ENCODE assay signal across 21 cellular contexts in genomic region chr11:75784506-75784905, GRCh38. TPM values are rescaled to one million over a fixed set of nuclear protein-coding genes. Genes with fewer than 3 reads are reported as not detected.
DNase-seq lines count a peak whose midpoint lies in the region; ATAC-seq, FAIRE-seq and TF ChIP-seq lines count a peak whose summit lies in the region.
"Had no signal": no experiment of that assay in that cellular context is flagged by ENCODE, and none has a peak within 500 bp of the region (broad histone marks: within the 10 kb centered on the region; RNA-seq: fewer than 3 reads in every experiment).

No MANE protein-coding gene starts in this region.

- H3K4me3 Mint-ChIP-seq in Caco-2 (ENCODE audit: unreplicated experiment) = peak overlapping the region; percentile 26
- H3K4me3 Mint-ChIP-seq: CD4-positive, CD25-positive, alpha-beta regulatory T cell; CD8-positive, alpha-beta T cell had no signal

- peaks cover 57% of the 10 kb centered on the region for H3K4me1 Mint-ChIP-seq in Caco-2 (ENCODE audit: low read depth, unreplicated experiment)
- H3K4me1 Mint-ChIP-seq: CD4-positive, CD25-positive, alpha-beta regulatory T cell had no signal

- no peak for DNase-seq in Caco-2
- DNase-seq in kidney = peak; percentile 35
- DNase-seq in neuronal stem cell (ENCODE audit: low spot score) = no peak
- no peak for DNase-seq in caudate nucleus (lab: John Stamatoyannopoulos, UW)
- no peak for DNase-seq in sigmoid colon
- DNase-seq: C1 segment of cervical spinal cord; CD4-positive, CD25-positive, alpha-beta regulatory T cell; CD8-positive, alpha-beta T cell; DMS 273 treated with DMSO at 0.1 percent for 48 hours; DMS79; EL; GDM1; GM23248; H7; HCEC 1CT had no signal

- no peak overlapping the region for H4K8ac ChIP-seq in neuronal stem cell (ENCODE audit: low read depth, low read length)

- H2AFZ ChIP-seq in neuronal stem cell (ENCODE audit: low read length) = no peak overlapping the region
- H2AFZ ChIP-seq: GM23248 had no signal

- H3K4me1 ChIP-seq in Caco-2 (peaks cover 68% of the 10 kb centered on the region), kidney (ENCODE audit: control insufficient read depth in 1 of 2, insufficient read depth in 1 of 2, low read depth in 1 of 2, low read length in 2 of 2) (peaks cover 2 to 5% of the 10 kb centered on the region in 2 donors), neuronal stem cell (ENCODE audit: control insufficient read depth in 2 of 2, insufficient read depth in 1 of 2, low read depth in 1 of 2, low read length in 2 of 2) (no peaks in the 10 kb centered on the region), subcutaneous abdominal adipose tissue (ENCODE audit: control insufficient read depth in 5 of 5, insufficient read depth in 5 of 5, low read length in 5 of 5) (peaks cover 0 to 66% (median 13%) of the 10 kb centered on the region in 5 donors), sigmoid colon (no peaks in the 10 kb centered on the region)

- no peak for FAIRE-seq in kidney (lab: Jason Lieb, UNC)
- FAIRE-seq: D721Med, GM12878, GM19239, H1 had no signal

- CTCF ChIA-PET in Caco-2 (lab: Charles Lee) = interaction anchor here (0.8 to 2.3 kb wide), 2 partner anchors 21 to 61 kb away, joined by 3 to 10 read pairs; no protein-coding TSS in a partner anchor

- TF ChIP-seq POLR2A in sigmoid colon (IDR thresholded peaks at IDR 0.05) = no peak

- no peak overlapping the region for H2BK15ac ChIP-seq in neuronal stem cell (ENCODE audit: low read length)

- H3K36me3 Mint-ChIP-seq in Caco-2 (ENCODE audit: insufficient read depth, unreplicated experiment) = peaks cover 10% of the 10 kb centered on the region
- H3K36me3 Mint-ChIP-seq: CD4-positive, CD25-positive, alpha-beta regulatory T cell; CD8-positive, alpha-beta T cell had no signal

- WGBS in neuronal stem cell (ENCODE audit: extremely low coverage in 2 of 2, insufficient read length in 2 of 2, insufficient replicate concordance in 1 of 2), 2 donors = no CpG with 5 or more reads among the region's 1 CpG
- 91 to 95% methylated on average over 1 of the region's 1 CpG for WGBS in sigmoid colon, 2 donors

- H3K9me3 Mint-ChIP-seq in Caco-2 (ENCODE audit: unreplicated experiment) = no peaks in the 10 kb centered on the region
- H3K9me3 Mint-ChIP-seq: CD4-positive, CD25-positive, alpha-beta regulatory T cell; CD8-positive, alpha-beta T cell had no signal

- POLR2A ChIA-PET in Caco-2 (lab: Charles Lee) = interaction anchor here (0.5 to 2.5 kb wide), 2 partner anchors 30 to 94 kb away, joined by 5 to 13 read pairs; partner anchors contain the start of gene UVRAG

- no peak overlapping the region for H2BK5ac ChIP-seq in neuronal stem cell (ENCODE audit: low read length)

- peak overlapping the region; percentile 14 for H2BK12ac ChIP-seq in neuronal stem cell (ENCODE audit: low read length)

- H2BK120ac ChIP-seq in neuronal stem cell (ENCODE audit: low read depth, low read length) = no peak overlapping the region

- no TSS peak for BruUV-seq in Caco-2 (replicated peaks; lab: Mats Ljungman, UMichigan)

- H3K4ac ChIP-seq in neuronal stem cell (ENCODE audit: low read length) = no peak overlapping the region

- TF ChIP-seq CTCF in Caco-2 (IDR thresholded peaks at IDR 0.05; ENCODE audit: insufficient read depth in 1 of 2, low read depth in 1 of 2, low read length in 1 of 2, severe bottlenecking in 1 of 2, unreplicated experiment in 1 of 2) (no peak), kidney (IDR thresholded peaks at IDR 0.05; ENCODE audit: borderline replicate concordance, extremely low read depth, insufficient read depth) (no peak), sigmoid colon (IDR thresholded peaks at IDR 0.05) (no peak)

- H3K18ac ChIP-seq in neuronal stem cell (ENCODE audit: low read length) = no peak overlapping the region

- H4K91ac ChIP-seq in neuronal stem cell (ENCODE audit: low read depth, low read length, poor library complexity) = no peak overlapping the region

- H3K4me2 ChIP-seq in neuronal stem cell (ENCODE audit: insufficient read depth, low read length, poor library complexity, severe bottlenecking) = no peak overlapping the region

- intact Hi-C loops in Caco-2 (cut with micrococcal nuclease; ENCODE audit: unreplicated experiment) (no loop called here), kidney (cut with DNase I) (no loop called here), sigmoid colon (cut with DNase I) (no loop called here)

- H3K36me3 ChIP-seq in Caco-2 (ENCODE audit: control insufficient read depth, insufficient read depth, low read length) = peaks cover 9% of the 10 kb centered on the region; the same call in 1 of the 2 replicates
- no peaks in the 10 kb centered on the region for H3K36me3 ChIP-seq in kidney (ENCODE audit: control insufficient read depth in 1 of 2, insufficient read depth in 2 of 2, low read length in 2 of 2)
- no peaks in the 10 kb centered on the region for H3K36me3 ChIP-seq in neuronal stem cell (replicated peaks in 1 of 2; ENCODE audit: control insufficient read depth in 2 of 2, insufficient read depth in 2 of 2, low read length in 2 of 2)
- H3K36me3 ChIP-seq in subcutaneous abdominal adipose tissue (ENCODE audit: control insufficient read depth in 5 of 5, insufficient read depth in 5 of 5, low read length in 5 of 5) = peaks cover 3 to 98% (median 73%) of the 10 kb centered on the region in 5 donors
- H3K36me3 ChIP-seq in sigmoid colon = no peaks in the 10 kb centered on the region

- no peak overlapping the region for H3K23ac ChIP-seq in neuronal stem cell (ENCODE audit: low read depth, low read length, poor library complexity)

- peak overlapping the region; percentile 77 for H3K27ac Mint-ChIP-seq in Caco-2 (ENCODE audit: unreplicated experiment)
- H3K27ac Mint-ChIP-seq: CD4-positive, CD25-positive, alpha-beta regulatory T cell; CD8-positive, alpha-beta T cell had no signal

- H3K14ac ChIP-seq in neuronal stem cell (ENCODE audit: low read length) = no peak overlapping the region

- no peak overlapping the region for H2AK5ac ChIP-seq in neuronal stem cell (ENCODE audit: low read depth, low read length)

- H3K9ac ChIP-seq in kidney (ENCODE audit: low read length in 2 of 2) = no peak overlapping the region
- no peak overlapping the region for H3K9ac ChIP-seq in neuronal stem cell (ENCODE audit: low read depth, low read length, poor library complexity)
- H3K9ac ChIP-seq in subcutaneous abdominal adipose tissue (ENCODE audit: low read length in 5 of 5) = peak overlapping the region in 1 of 5 donors; percentile 45
- H3K9ac ChIP-seq: GM23248 had no signal

- no peaks in the 10 kb centered on the region for H3K27me3 ChIP-seq in Caco-2 (replicated peaks; ENCODE audit: control insufficient read depth, insufficient read depth, low read length)
- H3K27me3 ChIP-seq in neuronal stem cell (ENCODE audit: control insufficient read depth in 3 of 3, insufficient read depth in 3 of 3, low read depth in 1 of 3, low read length in 3 of 3) = peaks cover 0 to 46% (median 0%) of the 10 kb centered on the region in 3 experiments
- no peaks in the 10 kb centered on the region for H3K27me3 ChIP-seq in subcutaneous abdominal adipose tissue (ENCODE audit: control insufficient read depth in 5 of 5, insufficient read depth in 4 of 5, low read length in 5 of 5)
- no peaks in the 10 kb centered on the region for H3K27me3 ChIP-seq in sigmoid colon

- H3K9me3 ChIP-seq in Caco-2 = no peaks in the 10 kb centered on the region
- H3K9me3 ChIP-seq in kidney (ENCODE audit: control insufficient read depth in 1 of 2, low read length in 2 of 2) = no peaks in the 10 kb centered on the region
- no peaks in the 10 kb centered on the region for H3K9me3 ChIP-seq in neuronal stem cell (replicated peaks in 1 of 2; ENCODE audit: control insufficient read depth in 2 of 2, insufficient read depth in 1 of 2, low read depth in 1 of 2, low read length in 2 of 2)
- no peaks in the 10 kb centered on the region for H3K9me3 ChIP-seq in subcutaneous abdominal adipose tissue (ENCODE audit: control insufficient read depth in 5 of 5, low read length in 5 of 5)
- no peaks in the 10 kb centered on the region for H3K9me3 ChIP-seq in sigmoid colon

- H3K79me1 ChIP-seq in neuronal stem cell (ENCODE audit: low read depth, low read length) = no peaks in the 10 kb centered on the region

- no peak overlapping the region for H3K27ac ChIP-seq in kidney (ENCODE audit: low read depth in 2 of 2, low read length in 2 of 2)
- H3K27ac ChIP-seq in neuronal stem cell (replicated peaks; ENCODE audit: low read length) = no peak overlapping the region
- H3K27ac ChIP-seq in subcutaneous abdominal adipose tissue (ENCODE audit: low read depth, low read length) = peak overlapping the region; percentile 37
- H3K27ac ChIP-seq in caudate nucleus (ENCODE audit: low read depth, low read length) = no peak overlapping the region
- H3K27ac ChIP-seq in sigmoid colon = no peak overlapping the region
- H3K27ac ChIP-seq: GM23248 had no signal

- H3K27me3 Mint-ChIP-seq in Caco-2 (ENCODE audit: insufficient read depth, unreplicated experiment) = no peaks in the 10 kb centered on the region
- H3K27me3 Mint-ChIP-seq: CD4-positive, CD25-positive, alpha-beta regulatory T cell had no signal

- no peak for ATAC-seq in HG02870 (IDR thresholded peaks at IDR 0.05; ENCODE audit: unreplicated experiment)
- ATAC-seq: CD8-positive, alpha-beta T cell; GM12878 had no signal

- H3K4me3 ChIP-seq in Caco-2 (ENCODE audit: low read depth, low read length) (no peak overlapping the region), kidney (ENCODE audit: low read length in 2 of 2) (no peak overlapping the region), neuronal stem cell (ENCODE audit: low read length in 2 of 2) (no peak overlapping the region), subcutaneous abdominal adipose tissue (ENCODE audit: low read depth in 1 of 5, low read length in 5 of 5) (no peak overlapping the region), sigmoid colon (no peak overlapping the region)
- H3K4me3 ChIP-seq: GM12878, GM23248 had no signal

- TF ChIP-seq EP300 in sigmoid colon (IDR thresholded peaks at IDR 0.05) = no peak

RNA-seq across cellular contexts. Expression of gene DGAT2, which starts 15.9 kb away (rescaled TPM):
- 73.6 and 75.8 TPM in 2 replicates for total RNA-seq in Caco-2 (2022)
- total RNA-seq in kidney = 1.4 TPM
- 7.0 TPM for polyA plus RNA-seq in kidney (ENCODE audit: insufficient read depth, low read depth, low replicate concordance)
- polyA plus RNA-seq in neuronal stem cell (2013, experiment 1 of 2) = 1.9 TPM
- polyA plus RNA-seq in neuronal stem cell (2013, experiment 2 of 2) = 2.0 TPM
- total RNA-seq in sigmoid colon = 10 to 100 TPM in 1 of 4 donors, 1 to 10 TPM in 1, under 1 TPM in 2; 0.55 to 20.3 (median 0.92) TPM
- 10 to 100 TPM in 1 of 3 donors, 1 to 10 TPM in 2; 1.2 to 16.5 (median 3.6) TPM for polyA plus RNA-seq in sigmoid colon
- total RNA-seq: CD8-positive, alpha-beta T cell had no signal

RNA-seq across cellular contexts. Expression of gene UVRAG, which starts 30.5 kb away (rescaled TPM):
- 30.4 and 31.3 TPM in 2 replicates for total RNA-seq in Caco-2 (2022)
- 27.9 TPM for total RNA-seq in kidney
- polyA plus RNA-seq in kidney (ENCODE audit: insufficient read depth, low read depth, low replicate concordance) = 7.2 TPM
- 7.3 TPM for polyA plus RNA-seq in neuronal stem cell (2013, experiment 1 of 2)
- polyA plus RNA-seq in neuronal stem cell (2013, experiment 2 of 2) = 7.4 TPM
- 10 to 100 TPM; 29.3 to 43.2 (median 35.6) TPM for total RNA-seq in sigmoid colon
- 10 to 100 TPM in 1 of 3 donors, 1 to 10 TPM in 2; 4.9 to 10.8 (median 6.6) TPM for polyA plus RNA-seq in sigmoid colon
